In genomic region chr6:169800668-169801395, GRCh38 we compare ENCODE assay signal across 9 cellular contexts. TPM values are rescaled to one million over a fixed set of nuclear protein-coding genes. Genes with fewer than 3 reads are reported as not detected.
A peak's percentile ranks its signal among the peaks of the same experiment; 100 is the strongest.
DNase-seq lines count a peak whose midpoint lies in the region; ATAC-seq and TF ChIP-seq lines count a peak whose summit lies in the region.
"Had no signal": no experiment of that assay in that cellular context is flagged by ENCODE, and none has a peak within 500 bp of the region (broad histone marks: within the 10 kb centered on the region; RNA-seq: fewer than 3 reads in every experiment).

No MANE protein-coding gene starts in this region.

- H3K27me3 ChIP-seq in mucosa of stomach (ENCODE audit: control insufficient read depth, insufficient read depth, low read length) = peaks cover 9% of the 10 kb centered on the region

- H3K4me3 ChIP-seq in LNCaP clone FGC (ENCODE audit: low read depth, low read length) (no peak overlapping the region), mucosa of stomach (ENCODE audit: low read length) (no peak overlapping the region)
- H3K4me3 ChIP-seq: suprapubic skin had no signal

- H3K4me1 Mint-ChIP-seq in brain = peaks cover 30% of the 10 kb centered on the region

- no peaks in the 10 kb centered on the region for H3K36me3 Mint-ChIP-seq in brain

- H3K9me3 Mint-ChIP-seq in brain = peaks cover 0 to 5% (median 0%) of the 10 kb centered on the region in 5 experiments

- peak overlapping the region; percentile 4 for H3K9ac ChIP-seq in mucosa of stomach (ENCODE audit: low read length)

- TF ChIP-seq CTCF in LNCaP clone FGC (IDR thresholded peaks at IDR 0.05; ENCODE audit: control insufficient read depth, extremely low read depth, insufficient read depth) (no peak), brain (conservative IDR thresholded peaks at IDR 0.05) (no peak)

- peak in 2 of 3 experiments; percentile 61 to 80 for DNase-seq in NCI-H1417 (lab: John Stamatoyannopoulos, UW)
- DNase-seq in NCI-H1417 treated with DMSO at 0.1 percent for 48 hours (lab: John Stamatoyannopoulos, UW) = no peak
- peak; percentile 39 for DNase-seq in LNCaP clone FGC (ENCODE audit: low read depth)
- DNase-seq in NCI-H1105 (lab: John Stamatoyannopoulos, UW) = no peak
- DNase-seq in T1000 (lab: John Stamatoyannopoulos, UW) = no peak

- H3K27me3 Mint-ChIP-seq in brain = peaks cover 8% of the 10 kb centered on the region

- no peaks in the 10 kb centered on the region for H3K9me3 ChIP-seq in mucosa of stomach (ENCODE audit: control insufficient read depth, low read length)
- H3K9me3 ChIP-seq: suprapubic skin had no signal

- H3K4me3 Mint-ChIP-seq in brain = peak overlapping the region in 1 of 5 experiments; percentile 16

- H3K36me3 ChIP-seq in mucosa of stomach (ENCODE audit: control insufficient read depth, insufficient read depth, low read length) = no peaks in the 10 kb centered on the region
- H3K36me3 ChIP-seq: suprapubic skin had no signal

- H3K27ac Mint-ChIP-seq in brain = peak overlapping the region in 4 of 5 experiments; percentile 29 to 80 (median 72)

- H3K4me1 ChIP-seq in mucosa of stomach (ENCODE audit: control insufficient read depth, insufficient read depth, low read length) = peaks cover 27% of the 10 kb centered on the region

- no peak for ATAC-seq in GM18870 (IDR thresholded peaks at IDR 0.05; ENCODE audit: unreplicated experiment)

RNA-seq across cellular contexts. Expression of gene ERMARD, which starts 49.4 kb away (rescaled TPM):
- polyA plus RNA-seq in brain (ENCODE audit: insufficient read depth, low read depth, low replicate concordance) = 11.0 TPM

RNA-seq across cellular contexts. Expression of gene DYNLT2, which starts 49.5 kb away (rescaled TPM):
- 1.6 TPM for polyA plus RNA-seq in brain (ENCODE audit: insufficient read depth, low read depth, low replicate concordance)

Comparison
In these comparisons a context has a peak if more than half of its experiments do, and no peak if none do; other contexts are left out.
1. DNase-seq: peak in NCI-H1417 (2 of 3) and LNCaP clone FGC (single experiment); none in NCI-H1417 treated with DMSO at 0.1 percent for 48 hours (single experiment), NCI-H1105 (single experiment) and T1000 (single experiment).